In the genomic region with DNA sequence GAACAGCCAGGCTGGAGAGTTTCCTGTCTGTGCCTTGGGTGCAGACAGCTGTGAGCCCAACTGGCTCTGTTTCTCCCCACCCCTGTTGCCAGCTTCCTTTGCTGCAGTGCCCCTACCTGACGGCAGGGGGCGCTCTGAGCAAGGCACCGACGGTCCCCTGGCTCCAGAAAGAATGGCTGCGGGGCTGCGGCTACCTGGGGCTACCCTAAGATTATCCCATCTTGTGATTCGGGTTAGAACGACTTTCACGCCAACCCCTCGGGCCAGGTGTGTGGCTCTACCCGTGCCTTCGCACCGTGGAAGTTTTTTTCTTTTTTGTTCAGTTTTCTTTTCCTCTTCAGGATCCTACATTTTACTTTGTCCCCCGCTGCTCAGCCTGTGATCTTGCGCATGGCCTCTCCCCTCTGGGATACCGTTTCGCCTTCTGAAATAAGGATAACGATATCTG, we compare ENCODE assay signal across 8 cellular contexts. TPM values are rescaled to one million over a fixed set of nuclear protein-coding genes. Genes with fewer than 3 reads are reported as not detected.
A peak's percentile ranks its signal among the peaks of the same experiment; 100 is the strongest.
DNase-seq lines count a peak whose midpoint lies in the region; ATAC-seq and TF ChIP-seq lines count a peak whose summit lies in the region.

No MANE protein-coding gene starts in this region.

- intact Hi-C loops in sigmoid colon (cut with DNase I), result loop anchor here (1.0 to 10.0 kb wide), 2 partner anchors 236 to 402 kb away; a partner anchor contains a TSS

- H3K4me1 ChIP-seq in adipocyte (ENCODE audit: control insufficient read depth, insufficient read depth, low read length) (peaks cover 6% of the 10 kb centered on the region), right atrium auricular region (no peaks in the 10 kb centered on the region), sigmoid colon (no peaks in the 10 kb centered on the region)

- TF ChIP-seq EP300 in sigmoid colon (IDR thresholded peaks at IDR 0.05), result no peak

- ATAC-seq in GM18909 (IDR thresholded peaks at IDR 0.05; ENCODE audit: poor library complexity, unreplicated experiment) (no peak), HG03139 (IDR thresholded peaks at IDR 0.05; ENCODE audit: unreplicated experiment) (no peak)

- H3K27ac ChIP-seq in right atrium auricular region (no peak overlapping the region), sigmoid colon (no peak overlapping the region)

- H3K27me3 ChIP-seq in adipocyte (replicated peaks; ENCODE audit: control insufficient read depth, insufficient read depth, low read length) (no peaks in the 10 kb centered on the region), right atrium auricular region (no peaks in the 10 kb centered on the region), sigmoid colon (no peaks in the 10 kb centered on the region)

- H3K4me3 ChIP-seq in NB4 (ENCODE audit: low read depth, low read length) (no peak overlapping the region), adipocyte (ENCODE audit: low read length) (no peak overlapping the region), right atrium auricular region (no peak overlapping the region), sigmoid colon (no peak overlapping the region)

- H3K36me3 ChIP-seq in adipocyte (ENCODE audit: control insufficient read depth, insufficient read depth, low read length, severe bottlenecking), result peaks cover 24% of the 10 kb centered on the region
- no peaks in the 10 kb centered on the region for H3K36me3 ChIP-seq in right atrium auricular region
- peaks cover 0 to 44% (median 0%) of the 10 kb centered on the region in 4 donors for H3K36me3 ChIP-seq in sigmoid colon

- TF ChIP-seq CTCF in NB4 (IDR thresholded peaks at IDR 0.05; ENCODE audit: low read depth, low read length) (peak; percentile 99), right atrium auricular region (IDR thresholded peaks at IDR 0.05) (peak; percentile 94 to 97), sigmoid colon (IDR thresholded peaks at IDR 0.05) (peak; percentile 73 to 96 (median 79))

- WGBS in sigmoid colon, 2 donors, result 37 to 48% methylated on average over 18 of the region's 18 CpGs

- no peaks in the 10 kb centered on the region for H3K9me3 ChIP-seq in adipocyte (ENCODE audit: control insufficient read depth, low read length)
- H3K9me3 ChIP-seq in right atrium auricular region, result no peaks in the 10 kb centered on the region
- no peaks in the 10 kb centered on the region for H3K9me3 ChIP-seq in sigmoid colon

- DNase-seq in GM03348 (ENCODE audit: low spot score) (peak; percentile 93), NB4 (ENCODE audit: low read depth) (peak; percentile 68), T-helper 1 cell (peak; percentile 50 to 71 (median 66)), adipocyte (ENCODE audit: low read depth) (peak; percentile 74), right atrium auricular region (ENCODE audit: low spot score) (peak; percentile 59), sigmoid colon (peak; percentile 80)

- TF ChIP-seq POLR2A in NB4 (IDR thresholded peaks at IDR 0.05; ENCODE audit: extremely low read depth, insufficient read length), result no peak
- no peak for TF ChIP-seq POLR2A in sigmoid colon (IDR thresholded peaks at IDR 0.05)

- no peak overlapping the region for H3K9ac ChIP-seq in adipocyte (ENCODE audit: low read length)

RNA-seq across cellular contexts. Expression of a gene that starts 33.4 kb away (rescaled TPM):
- total RNA-seq in right atrium auricular region (10 to 100 TPM; 18.9 to 22.8 TPM), sigmoid colon (10 to 100 TPM; 26.5 to 39.6 (median 34.8) TPM)
- polyA plus RNA-seq in sigmoid colon, result 10 to 100 TPM; 11.4 to 22.7 (median 15.3) TPM

RNA-seq across cellular contexts. Expression of a gene that starts 48.4 kb away (rescaled TPM):
- total RNA-seq in right atrium auricular region (10 to 100 TPM; 17.5 to 18.1 TPM), sigmoid colon (10 to 100 TPM; 19.3 to 61.8 (median 21.0) TPM)
- polyA plus RNA-seq in sigmoid colon, result 10 to 100 TPM; 14.1 to 17.6 (median 16.8) TPM
